ENCODE assay signal across 8 cellular contexts in the genomic region with DNA sequence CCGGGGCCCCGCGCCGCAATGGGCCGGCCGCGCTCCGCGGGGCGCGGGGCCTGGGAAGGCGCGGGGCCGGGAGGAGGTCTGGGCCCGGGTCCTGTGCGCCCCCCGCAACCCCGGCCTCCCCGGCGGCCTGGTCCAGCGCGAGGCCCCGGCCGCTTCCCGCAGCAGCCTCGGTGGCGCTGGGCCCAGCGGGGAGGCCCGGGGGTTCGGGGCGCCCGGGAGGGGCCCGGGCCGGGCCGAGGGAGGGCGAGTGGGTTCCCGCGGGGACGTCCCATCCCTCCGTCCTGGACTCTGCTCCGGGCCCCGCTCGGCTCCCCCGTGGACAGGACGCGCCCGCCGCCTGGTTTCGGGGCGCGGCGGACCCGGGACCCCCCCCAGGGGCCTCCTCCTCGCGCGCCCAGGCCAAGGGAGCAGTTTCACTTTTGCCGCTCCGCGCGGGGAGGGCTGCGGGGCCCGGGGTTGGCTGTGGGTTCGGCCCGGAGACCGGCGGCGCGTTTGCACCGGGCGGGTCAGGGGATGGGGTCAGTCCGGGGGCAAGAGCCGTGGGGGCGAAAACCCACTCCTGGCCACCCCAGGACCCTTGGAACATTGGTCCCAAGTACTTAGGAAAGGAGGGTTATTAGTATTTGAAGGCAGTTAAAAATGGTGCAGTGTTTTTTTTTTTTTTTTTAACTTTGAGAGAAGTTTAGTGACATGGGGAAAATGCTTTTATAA. TPM values are rescaled to one million over a fixed set of nuclear protein-coding genes. Genes with fewer than 3 reads are reported as not detected.
DNase-seq lines count a peak whose midpoint lies in the region; ATAC-seq and TF ChIP-seq lines count a peak whose summit lies in the region.

No MANE protein-coding gene starts in this region.

- H3K4me3 Mint-ChIP-seq in activated T-helper 2 cell treated with anti-CD3 and anti-CD28 coated beads, Interferon-gamma antibody, Interleukin-2, Interleukin-4, amounts not matched to agents 10 μg/mL and 5 μg/mL and 100 μg/mL, durations not matched to agents 14 hours and 24 hours and 36 hours (ENCODE audit: low read depth), result peak overlapping the region; percentile 90

- H3K9me3 Mint-ChIP-seq in activated T-helper 2 cell treated with anti-CD3 and anti-CD28 coated beads, Interferon-gamma antibody, Interleukin-2, Interleukin-4, amounts not matched to agents 10 μg/mL and 5 μg/mL and 100 μg/mL, durations not matched to agents 14 hours and 24 hours and 36 hours, result no peaks in the 10 kb centered on the region

- H3K27ac ChIP-seq in osteoblast (ENCODE audit: low read depth, low read length), result peak overlapping the region; percentile 33

- H3K79me2 ChIP-seq in osteoblast (ENCODE audit: insufficient read depth, low read length), result peaks cover 44% of the 10 kb centered on the region

- ATAC-seq in GM18505 (IDR thresholded peaks at IDR 0.05; ENCODE audit: unreplicated experiment) (no peak), GM19395 (IDR thresholded peaks at IDR 0.05; ENCODE audit: unreplicated experiment) (no peak), HG03342 (IDR thresholded peaks at IDR 0.05; ENCODE audit: unreplicated experiment) (no peak)

- peaks cover 7% of the 10 kb centered on the region for H3K4me1 ChIP-seq in osteoblast (ENCODE audit: insufficient read depth, low read length)

- peaks cover 39% of the 10 kb centered on the region for H4K20me1 ChIP-seq in osteoblast (ENCODE audit: insufficient read depth, low read length)

- TF ChIP-seq CTCF in NB4 (IDR thresholded peaks at IDR 0.05; ENCODE audit: low read depth, low read length) (no peak), osteoblast (IDR thresholded peaks at IDR 0.05; ENCODE audit: extremely low read depth, low read depth, low read length) (no peak)

- peaks cover 36% of the 10 kb centered on the region for H3K4me1 Mint-ChIP-seq in activated T-helper 2 cell treated with anti-CD3 and anti-CD28 coated beads, Interferon-gamma antibody, Interleukin-2, Interleukin-4, amounts not matched to agents 10 μg/mL and 5 μg/mL and 100 μg/mL, durations not matched to agents 14 hours and 24 hours and 36 hours (ENCODE audit: low read depth)

- peak overlapping the region; percentile 69 for H3K4me2 ChIP-seq in osteoblast (ENCODE audit: insufficient read depth, low read length)

- DNase-seq in NB4 (ENCODE audit: low read depth) (peak; percentile 54), germinal center (ENCODE audit: low spot score) (peak; percentile 80), osteoblast (ENCODE audit: insufficient read length, low spot score, missing footprints) (peak; percentile 97), NCI-H146 (lab: John Stamatoyannopoulos, UW) (no peak)
- peak; percentile 66 for DNase-seq in activated T-helper 2 cell treated with anti-CD3 and anti-CD28 coated beads, Interferon-gamma antibody, Interleukin-2, Interleukin-4, amounts not matched to agents 10 μg/mL and 5 μg/mL and 100 μg/mL, durations not matched to agents 14 hours and 24 hours and 36 hours (ENCODE audit: low spot score)

- no peaks in the 10 kb centered on the region for H3K27me3 ChIP-seq in osteoblast (ENCODE audit: insufficient read depth, low read length)

- TF ChIP-seq POLR2A in GM18505 (IDR thresholded peaks at IDR 0.05; ENCODE audit: borderline replicate concordance, extremely low read depth, insufficient read depth, insufficient read length) (peak; percentile 47), NB4 (IDR thresholded peaks at IDR 0.05; ENCODE audit: extremely low read depth, insufficient read length) (no peak)

- peak overlapping the region; percentile 66 for H3K4me3 ChIP-seq in NB4 (ENCODE audit: low read depth, low read length)
- peak overlapping the region; percentile 80 for H3K4me3 ChIP-seq in osteoblast (ENCODE audit: insufficient read depth, low read length)

- intact Hi-C loops in activated T-helper 2 cell treated with anti-CD3 and anti-CD28 coated beads, Interferon-gamma antibody, Interleukin-2, Interleukin-4, amounts not matched to agents 10 μg/mL and 5 μg/mL and 100 μg/mL, durations not matched to agents 14 hours and 24 hours and 36 hours (cut with micrococcal nuclease), result loop anchor here (1.0 to 5.0 kb wide), 6 partner anchors 10 to 53 kb away; no protein-coding TSS in a partner anchor

- peak overlapping the region; percentile 56 for H2AFZ ChIP-seq in osteoblast (ENCODE audit: low read length)

- H3K36me3 ChIP-seq in osteoblast (ENCODE audit: insufficient read depth, low read length), result peaks cover 2% of the 10 kb centered on the region

- peaks cover 42% of the 10 kb centered on the region for H3K36me3 Mint-ChIP-seq in activated T-helper 2 cell treated with anti-CD3 and anti-CD28 coated beads, Interferon-gamma antibody, Interleukin-2, Interleukin-4, amounts not matched to agents 10 μg/mL and 5 μg/mL and 100 μg/mL, durations not matched to agents 14 hours and 24 hours and 36 hours (ENCODE audit: low read depth)

- no peaks in the 10 kb centered on the region for H3K9me3 ChIP-seq in osteoblast (ENCODE audit: low read depth, low read length)

- no peaks in the 10 kb centered on the region for H3K27me3 Mint-ChIP-seq in activated T-helper 2 cell treated with anti-CD3 and anti-CD28 coated beads, Interferon-gamma antibody, Interleukin-2, Interleukin-4, amounts not matched to agents 10 μg/mL and 5 μg/mL and 100 μg/mL, durations not matched to agents 14 hours and 24 hours and 36 hours (ENCODE audit: low read depth)

- peak overlapping the region; percentile 94 for H3K27ac Mint-ChIP-seq in activated T-helper 2 cell treated with anti-CD3 and anti-CD28 coated beads, Interferon-gamma antibody, Interleukin-2, Interleukin-4, amounts not matched to agents 10 μg/mL and 5 μg/mL and 100 μg/mL, durations not matched to agents 14 hours and 24 hours and 36 hours

RNA-seq across cellular contexts. Expression of gene AGPAT3, which starts 0.6 kb away (rescaled TPM):
- total RNA-seq in activated T-helper 2 cell treated with anti-CD3 and anti-CD28 coated beads, Interferon-gamma antibody, Interleukin-2, Interleukin-4, amounts not matched to agents 10 μg/mL and 5 μg/mL and 100 μg/mL, durations not matched to agents 14 hours and 24 hours and 36 hours, result 126 and 134 TPM in 2 replicates
- total RNA-seq in osteoblast, result 37.4 and 47.4 TPM in 2 replicates
